ENCODE assay signal across 8 cellular contexts in genomic region chr9:74742792-74743389, GRCh38.
DNase-seq lines count a peak whose midpoint lies in the region; ATAC-seq, FAIRE-seq and TF ChIP-seq lines count a peak whose summit lies in the region.

No MANE protein-coding gene starts in this region.

- H3K79me2 ChIP-seq in GM12878 (ENCODE audit: control insufficient read depth, insufficient read depth, low read length): no peaks in the 10 kb centered on the region

- no peaks in the 10 kb centered on the region for H3K4me1 ChIP-seq in GM12878 (ENCODE audit: control insufficient read depth, insufficient read depth, low read length)

- in situ Hi-C loops in KBM-7 (cut with MboI; ENCODE audit: low pct_unique_long_range_greater_than_20kb, low sequenced_read_pairs): no loop called here
- in situ Hi-C loops in GM12878 (cut with MboI): loop anchor here (25.0 kb wide), 1 partner anchor 1056 kb away; no protein-coding TSS in a partner anchor

- TF ChIP-seq POLR2A in GM12878 (IDR thresholded peaks at IDR 0.05; ENCODE audit: low read depth, low read length): no peak

- TF ChIP-seq CTCF in GM12878 (IDR thresholded peaks at IDR 0.05 in 2 of 3, conservative IDR thresholded peaks at IDR 0.05 in 1 of 3; ENCODE audit: control insufficient read depth in 2 of 3, extremely low read depth in 1 of 3, insufficient read depth in 1 of 3, low read depth in 3 of 3, low read length in 3 of 3): peak; percentile 56 to 66 (median 62)

- 0% methylated on average over 8 of the region's 8 CpGs for WGBS in GM12878 (ENCODE audit: insufficient coverage, insufficient replicate concordance, low lambda C conversion rate, missing lambda C conversion rate)

- no peak overlapping the region for H3K27ac Mint-ChIP-seq in activated naive CD4-positive, alpha-beta T cell treated with anti-CD3 and anti-CD28 coated beads for 36 hours
- no peak overlapping the region for H3K27ac Mint-ChIP-seq in activated T-helper 1 cell treated with anti-CD3 and anti-CD28 coated beads, Interleukin-12 subunit alpha, Interleukin-12 subunit beta, Interleukin-2, Interleukin-4 antibody, amounts not matched to agents 30 ng/mL and 10 ng/mL and 1 ng/mL, durations not matched to agents 14 hours and 24 hours and 36 hours

- peaks cover 0 to 7% of the 10 kb centered on the region in 2 experiments; a peak in 2 of 4 replicates for H3K27me3 ChIP-seq in GM12878 (replicated peaks in 1 of 2; ENCODE audit: control insufficient read depth in 2 of 2, insufficient read depth in 2 of 2, low read length in 1 of 2)

- BruUV-seq in GM12878 (replicated peaks; lab: Mats Ljungman, UMichigan): no TSS peak

- no peaks in the 10 kb centered on the region for H3K9me3 Mint-ChIP-seq in activated naive CD4-positive, alpha-beta T cell treated with anti-CD3 and anti-CD28 coated beads for 36 hours
- H3K9me3 Mint-ChIP-seq in activated T-helper 1 cell treated with anti-CD3 and anti-CD28 coated beads, Interleukin-12 subunit alpha, Interleukin-12 subunit beta, Interleukin-2, Interleukin-4 antibody, amounts not matched to agents 30 ng/mL and 10 ng/mL and 1 ng/mL, durations not matched to agents 14 hours and 24 hours and 36 hours: no peaks in the 10 kb centered on the region

- intact Hi-C loops in activated naive CD4-positive, alpha-beta T cell treated with anti-CD3 and anti-CD28 coated beads for 36 hours (cut with micrococcal nuclease): loop anchor here (1.0 to 10.0 kb wide), 4 partner anchors 91 to 1543 kb away; partner anchors contain the start of gene RORB
- intact Hi-C loops in GM12878 (cut with micrococcal nuclease; ENCODE audit: unreplicated experiment): loop anchor here (2.0 to 10.0 kb wide), 4 partner anchors 164 to 1538 kb away; partner anchors contain the start of gene RORB
- intact Hi-C loops in activated T-helper 1 cell treated with anti-CD3 and anti-CD28 coated beads, Interleukin-12 subunit alpha, Interleukin-12 subunit beta, Interleukin-2, Interleukin-4 antibody, amounts not matched to agents 30 ng/mL and 10 ng/mL and 1 ng/mL, durations not matched to agents 14 hours and 24 hours and 36 hours (cut with micrococcal nuclease): loop anchor here (1.0 kb wide), 2 partner anchors 165 to 1543 kb away; no protein-coding TSS in a partner anchor

- DNase-seq in activated naive CD4-positive, alpha-beta T cell treated with anti-CD3 and anti-CD28 coated beads for 36 hours: peak; percentile 31
- DNase-seq in activated naive CD4-positive, alpha-beta T cell treated with Interleukin-2 at 50 U/mL for 16 hours: no peak
- DNase-seq in KBM-7 (peak; percentile 37), GM12878 (ENCODE audit: low read depth, low spot score) (no peak), kidney glomerular epithelial cell (lab: John Stamatoyannopoulos, UW) (peak; percentile 52)
- DNase-seq in activated T-helper 1 cell treated with anti-CD3 and anti-CD28 coated beads, Interleukin-12 subunit alpha, Interleukin-12 subunit beta, Interleukin-2, Interleukin-4 antibody, amounts not matched to agents 30 ng/mL and 10 ng/mL and 1 ng/mL, durations not matched to agents 14 hours and 24 hours and 36 hours (ENCODE audit: low spot score): no peak

- H3K9me3 ChIP-seq in GM12878 (replicated peaks; ENCODE audit: control insufficient read depth, insufficient read depth, low read length): no peaks in the 10 kb centered on the region

- no peak overlapping the region for H3K27ac ChIP-seq in GM12878 (ENCODE audit: control insufficient read depth, insufficient read depth)

- POLR2A ChIA-PET in GM12878 (lab: Charles Lee): interaction anchor here (0.5 kb wide), 1 partner anchor 1569 kb away, joined by 4 read pairs; no protein-coding TSS in a partner anchor

- no peaks in the 10 kb centered on the region for H3K36me3 ChIP-seq in GM12878 (ENCODE audit: control insufficient read depth in 2 of 2, insufficient read depth in 2 of 2, low read length in 1 of 2)

- no peak for FAIRE-seq in GM12878 (lab: Jason Lieb, UNC)

- no peaks in the 10 kb centered on the region for H4K20me1 ChIP-seq in GM12878 (ENCODE audit: control insufficient read depth, insufficient read depth)

- TF ChIP-seq EP300 in GM12878 (IDR thresholded peaks at IDR 0.05; ENCODE audit: borderline replicate concordance in 1 of 2, control insufficient read depth in 1 of 2, low read depth in 2 of 2, low read length in 2 of 2): no peak

- CTCF ChIA-PET in activated naive CD4-positive, alpha-beta T cell treated with anti-CD3 and anti-CD28 coated beads for 36 hours (lab: Charles Lee): interaction anchor here (1.0 to 2.0 kb wide), 6 partner anchors 11 to 33 kb away, joined by 3 to 5 read pairs (median 4); no protein-coding TSS in a partner anchor
- CTCF ChIA-PET in GM12878 (lab: Yijun Ruan, JAX): interaction anchor here (0.6 to 1.9 kb wide), 11 partner anchors 9 to 1542 kb away, joined by 3 to 7 read pairs (median 3); partner anchors contain the start of genes C9orf40 and CARNMT1

- H2AFZ ChIP-seq in GM12878 (ENCODE audit: control insufficient read depth, low read depth, low read length): no peak overlapping the region

- H3K4me3 ChIP-seq in GM12878: no peak overlapping the region

- SMC1A ChIA-PET in GM12878 (lab: Charles Lee; ENCODE audit: uncharacterized antibody, unreplicated experiment): interaction anchor here (0.6 to 1.0 kb wide), 2 partner anchors 90 to 100 kb away, joined by 3 read pairs; no protein-coding TSS in a partner anchor

- peak; percentile 54 for TF ChIP-seq RAD21 in GM12878 (IDR thresholded peaks at IDR 0.05; ENCODE audit: insufficient read depth, low read depth, low read length)

- H3K4me3 Mint-ChIP-seq in activated naive CD4-positive, alpha-beta T cell treated with anti-CD3 and anti-CD28 coated beads for 36 hours: no peak overlapping the region
- H3K4me3 Mint-ChIP-seq in activated T-helper 1 cell treated with anti-CD3 and anti-CD28 coated beads, Interleukin-12 subunit alpha, Interleukin-12 subunit beta, Interleukin-2, Interleukin-4 antibody, amounts not matched to agents 30 ng/mL and 10 ng/mL and 1 ng/mL, durations not matched to agents 14 hours and 24 hours and 36 hours: no peak overlapping the region

- no peak overlapping the region for H3K9ac ChIP-seq in GM12878 (ENCODE audit: control insufficient read depth, insufficient read depth, low read length)

- ATAC-seq in GM12878 (peak; percentile 59), GM18520 (IDR thresholded peaks at IDR 0.05; ENCODE audit: unreplicated experiment) (no peak), GM19023 (IDR thresholded peaks at IDR 0.05; ENCODE audit: unreplicated experiment) (no peak)

- H3K36me3 Mint-ChIP-seq in activated naive CD4-positive, alpha-beta T cell treated with anti-CD3 and anti-CD28 coated beads for 36 hours (ENCODE audit: low read depth): no peaks in the 10 kb centered on the region
- no peaks in the 10 kb centered on the region for H3K36me3 Mint-ChIP-seq in activated T-helper 1 cell treated with anti-CD3 and anti-CD28 coated beads, Interleukin-12 subunit alpha, Interleukin-12 subunit beta, Interleukin-2, Interleukin-4 antibody, amounts not matched to agents 30 ng/mL and 10 ng/mL and 1 ng/mL, durations not matched to agents 14 hours and 24 hours and 36 hours (ENCODE audit: low read depth)

- H3K4me2 ChIP-seq in GM12878 (ENCODE audit: control insufficient read depth, insufficient read depth): no peak overlapping the region

- RAD21 ChIA-PET in GM12878 (lab: Charles Lee; ENCODE audit: unreplicated experiment): no interaction called here

- peaks cover 34% of the 10 kb centered on the region for H3K27me3 Mint-ChIP-seq in activated naive CD4-positive, alpha-beta T cell treated with anti-CD3 and anti-CD28 coated beads for 36 hours (ENCODE audit: low read depth)
- peaks cover 16% of the 10 kb centered on the region for H3K27me3 Mint-ChIP-seq in activated T-helper 1 cell treated with anti-CD3 and anti-CD28 coated beads, Interleukin-12 subunit alpha, Interleukin-12 subunit beta, Interleukin-2, Interleukin-4 antibody, amounts not matched to agents 30 ng/mL and 10 ng/mL and 1 ng/mL, durations not matched to agents 14 hours and 24 hours and 36 hours (ENCODE audit: insufficient read depth)

- H3K4me1 Mint-ChIP-seq in activated naive CD4-positive, alpha-beta T cell treated with anti-CD3 and anti-CD28 coated beads for 36 hours (ENCODE audit: low read depth): peaks cover 3% of the 10 kb centered on the region
- no peaks in the 10 kb centered on the region for H3K4me1 Mint-ChIP-seq in activated T-helper 1 cell treated with anti-CD3 and anti-CD28 coated beads, Interleukin-12 subunit alpha, Interleukin-12 subunit beta, Interleukin-2, Interleukin-4 antibody, amounts not matched to agents 30 ng/mL and 10 ng/mL and 1 ng/mL, durations not matched to agents 14 hours and 24 hours and 36 hours (ENCODE audit: low read depth)

TF ChIP-seq in GM12878, 131 proteins besides CTCF, POLR2A, EP300 and RAD21:
- TF ChIP-seq FOS (IDR thresholded peaks at IDR 0.05; ENCODE audit: borderline replicate concordance, extremely low read depth, insufficient read length) (no peak), SMC3 (IDR thresholded peaks at IDR 0.05; ENCODE audit: borderline replicate concordance, low read length) (peak; percentile 15; the same call in 1 of the 2 replicates)
TF ChIP-seq in GM12878: peak in this region for 1.

Comparison
In these comparisons a context has a peak if more than half of its experiments do, and no peak if none do; other contexts are left out.
1. DNase-seq: peak in activated naive CD4-positive, alpha-beta T cell treated with anti-CD3 and anti-CD28 coated beads for 36 hours (single experiment), KBM-7 (single experiment) and kidney glomerular epithelial cell (single experiment); none in activated naive CD4-positive, alpha-beta T cell treated with Interleukin-2 at 50 U/mL for 16 hours (single experiment), GM12878 (single experiment) and activated T-helper 1 cell treated with anti-CD3 and anti-CD28 coated beads, Interleukin-12 subunit alpha, Interleukin-12 subunit beta, Interleukin-2, Interleukin-4 antibody, amounts not matched to agents 30 ng/mL and 10 ng/mL and 1 ng/mL, durations not matched to agents 14 hours and 24 hours and 36 hours (single experiment).